8 cellular contexts compared by ENCODE assay signal in genomic region chr1:160993544-160993943, GRCh38. TPM values are rescaled to one million over a fixed set of nuclear protein-coding genes. Genes with fewer than 3 reads are reported as not detected.
DNase-seq lines count a peak whose midpoint lies in the region; ATAC-seq and TF ChIP-seq lines count a peak whose summit lies in the region.
"Had no signal": no experiment of that assay in that cellular context is flagged by ENCODE, and none has a peak within 500 bp of the region (broad histone marks: within the 10 kb centered on the region; RNA-seq: fewer than 3 reads in every experiment).

No MANE protein-coding gene starts in this region.

- H4K91ac ChIP-seq in H9 (ENCODE audit: insufficient read length, low read depth, low read length) = no peak overlapping the region

- no peak overlapping the region for H2BK20ac ChIP-seq in H9 (ENCODE audit: low read depth, low read length, poor library complexity, severe bottlenecking)

- dilution Hi-C loops in mammary epithelial cell (cut with HindIII; ENCODE audit: low sequenced_read_pairs) = no loop called here

- CTCF ChIA-PET in mammary epithelial cell (lab: Charles Lee; ENCODE audit: low non-redundant PET) = interaction anchor here (0.7 kb wide), 2 partner anchors 39 to 147 kb away, joined by 4 read pairs; no protein-coding TSS in a partner anchor

- H3K36me3 ChIP-seq in mammary epithelial cell (ENCODE audit: insufficient read depth, low read length) = peaks cover 2% of the 10 kb centered on the region

- no peak overlapping the region for H3T11ph ChIP-seq in H9 (ENCODE audit: low read length)

- TF ChIP-seq CTCF in mammary epithelial cell (conservative IDR thresholded peaks at IDR 0.05 in 1 of 2, IDR thresholded peaks at IDR 0.05 in 1 of 2; ENCODE audit: extremely low read depth in 1 of 2, insufficient read depth in 1 of 2, low read depth in 1 of 2, low read length in 2 of 2) = peak in 1 of 2 donors; percentile 34
- TF ChIP-seq CTCF in osteocyte (IDR thresholded peaks at IDR 0.05) = peak; percentile 59
- TF ChIP-seq CTCF in H9 (conservative IDR thresholded peaks at IDR 0.05) = no peak

- H3K27me3 ChIP-seq in mammary epithelial cell (ENCODE audit: insufficient read depth, low read length) (no peaks in the 10 kb centered on the region), H9 (ENCODE audit: insufficient read depth, low read length) (no peaks in the 10 kb centered on the region)

- no peak overlapping the region for H2BK120ac ChIP-seq in H9 (ENCODE audit: low read depth, low read length, poor library complexity, severe bottlenecking)

- no peak overlapping the region for H4K8ac ChIP-seq in H9 (replicated peaks; ENCODE audit: insufficient read length, low read depth, low read length)

- no TSS peak for BruUV-seq in mammary epithelial cell (replicated peaks; lab: Mats Ljungman, UMichigan)

- H3K18ac ChIP-seq in H9 (ENCODE audit: insufficient read length, low read depth, low read length) = no peak overlapping the region

- H3K4me2 ChIP-seq in mammary epithelial cell (ENCODE audit: insufficient read depth, low read depth, low read length) = no peak overlapping the region
- no peak overlapping the region for H3K4me2 ChIP-seq in H9 (ENCODE audit: insufficient read depth, insufficient read length, low read length)

- ATAC-seq in GM18858 (IDR thresholded peaks at IDR 0.05; ENCODE audit: unreplicated experiment) = no peak

- H3K14ac ChIP-seq in H9 (ENCODE audit: insufficient read depth, low read length) = no peak overlapping the region

- H3K4me3 Mint-ChIP-seq in osteocyte (ENCODE audit: unreplicated experiment) = no peak overlapping the region
- H3K4me3 Mint-ChIP-seq in H9 = no peak overlapping the region
- H3K4me3 Mint-ChIP-seq: memory B cell had no signal

- no peaks in the 10 kb centered on the region for H3K23me2 ChIP-seq in H9 (ENCODE audit: insufficient read length, low read depth, low read length, poor library complexity, severe bottlenecking)

- intact Hi-C loops in mammary epithelial cell (cut with micrococcal nuclease) = loop anchor here (1.0 to 2.0 kb wide), 2 partner anchors 104 to 313 kb away; no protein-coding TSS in a partner anchor

- H3K56ac ChIP-seq in H9 (ENCODE audit: insufficient read length, low read depth, low read length) = no peak overlapping the region

- H4K20me1 ChIP-seq in mammary epithelial cell (ENCODE audit: insufficient read depth, low read length) (no peaks in the 10 kb centered on the region), H9 (ENCODE audit: control insufficient read depth, insufficient read depth, insufficient read length) (peaks cover 3% of the 10 kb centered on the region)

- no peak overlapping the region for H3K23ac ChIP-seq in H9 (ENCODE audit: insufficient read length, low read depth, low read length)

- DNase-seq in ELR (ENCODE audit: low read depth) (peak; percentile 75), NAMALWA (ENCODE audit: low spot score) (peak; percentile 53), mammary epithelial cell (peak; percentile 59), osteocyte (ENCODE audit: extremely low spot score, unreplicated experiment) (no peak), H9 (no peak), cerebellar cortex (ENCODE audit: low spot score) (no peak)

- no peak overlapping the region for H4K5ac ChIP-seq in H9 (ENCODE audit: insufficient read length, low read depth, low read length)

- H3K9ac ChIP-seq in mammary epithelial cell (ENCODE audit: insufficient read depth, low read length) (no peak overlapping the region), H9 (ENCODE audit: extremely low read depth, insufficient read length, low read length) (no peak overlapping the region)

- 21% methylated on average over 3 of the region's 3 CpGs for WGBS in mammary epithelial cell (ENCODE audit: low coverage, missing lambda C conversion rate)
- no CpG with 5 or more reads among the region's 3 CpGs for WGBS in H9 (ENCODE audit: extremely low coverage, insufficient read length, low lambda C conversion rate)

- H3K4me3 ChIP-seq in mammary epithelial cell (replicated peaks in 1 of 3; ENCODE audit: insufficient read depth in 1 of 3, low read depth in 2 of 3, low read length in 3 of 3) = no peak overlapping the region

- H3K4me1 ChIP-seq in mammary epithelial cell (ENCODE audit: insufficient read depth, low read length) = peaks cover 32% of the 10 kb centered on the region
- no peaks in the 10 kb centered on the region; the same call in 1 of the 2 replicates for H3K4me1 ChIP-seq in H9 (ENCODE audit: insufficient read depth, low read length)

- H3K9me3 Mint-ChIP-seq in osteocyte (ENCODE audit: unreplicated experiment) (no peaks in the 10 kb centered on the region), H9 (no peaks in the 10 kb centered on the region)
- H3K9me3 Mint-ChIP-seq: memory B cell had no signal

- no peaks in the 10 kb centered on the region for H3K36me3 Mint-ChIP-seq in osteocyte (ENCODE audit: unreplicated experiment)
- peaks cover 12 to 40% (median 34%) of the 10 kb centered on the region in 3 experiments; a peak in 6 of 7 replicates for H3K36me3 Mint-ChIP-seq in H9 (ENCODE audit: insufficient read depth in 1 of 3, low read depth in 3 of 3)
- H3K36me3 Mint-ChIP-seq: memory B cell had no signal

- H3K4ac ChIP-seq in H9 (ENCODE audit: low read depth, low read length) = no peak overlapping the region

- H3K4me1 Mint-ChIP-seq in osteocyte (ENCODE audit: unreplicated experiment) (peaks cover 2% of the 10 kb centered on the region), H9 (peaks cover 9 to 20% of the 10 kb centered on the region in 2 experiments)

- H2BK12ac ChIP-seq in H9 (ENCODE audit: insufficient read length, low read depth, low read length) = no peak overlapping the region

- H2AK5ac ChIP-seq in H9 (ENCODE audit: insufficient read length, low read length) = no peak overlapping the region

- H3K27ac Mint-ChIP-seq in osteocyte (ENCODE audit: unreplicated experiment) (no peak overlapping the region), H9 (no peak overlapping the region)
- H3K27ac Mint-ChIP-seq: memory B cell had no signal

- H3K27me3 Mint-ChIP-seq in osteocyte (ENCODE audit: unreplicated experiment) = peaks cover 6% of the 10 kb centered on the region
- H3K27me3 Mint-ChIP-seq in H9 (ENCODE audit: low read depth) = no peaks in the 10 kb centered on the region
- H3K27me3 Mint-ChIP-seq: memory B cell had no signal

- H2BK15ac ChIP-seq in H9 (ENCODE audit: low read depth, low read length) = no peak overlapping the region

- in situ Hi-C loops in mammary epithelial cell (cut with MboI; ENCODE audit: low sequenced_read_pairs in 2 of 2) = no loop called here

- no peak overlapping the region for H2AFZ ChIP-seq in mammary epithelial cell (ENCODE audit: low read depth, low read length)
- H2AFZ ChIP-seq in H9 (ENCODE audit: low read length) = no peak overlapping the region

- H3K79me2 ChIP-seq in mammary epithelial cell (ENCODE audit: insufficient read depth, low read length) (peaks cover 3% of the 10 kb centered on the region), H9 (ENCODE audit: insufficient read depth, low read length) (no peaks in the 10 kb centered on the region)

- no peak overlapping the region for H2BK5ac ChIP-seq in H9 (ENCODE audit: insufficient read length, low read length)

- H3K79me1 ChIP-seq in H9 (ENCODE audit: insufficient read depth, low read depth, low read length, poor library complexity, severe bottlenecking) = no peaks in the 10 kb centered on the region

- H3K9me3 ChIP-seq in mammary epithelial cell (replicated peaks; ENCODE audit: insufficient read depth, low read length) = no peaks in the 10 kb centered on the region
- H3K9me3 ChIP-seq in H9 (ENCODE audit: control insufficient read depth, low read depth, low read length) = no peaks in the 10 kb centered on the region

- no peak overlapping the region for H3K27ac ChIP-seq in mammary epithelial cell (ENCODE audit: insufficient read depth, low read depth, low read length)
- no peak overlapping the region for H3K27ac ChIP-seq in H9 (ENCODE audit: insufficient read length, low read depth, low read length)

RNA-seq across cellular contexts. Expression of gene F11R, which starts 27.4 kb away (rescaled TPM):
- total RNA-seq in mammary epithelial cell (100 to 1,000 TPM; 109 to 202 TPM), osteocyte (1.4 and 1.5 TPM in 2 replicates), H9 (2021) (159 and 174 TPM in 2 replicates)
- 159 TPM for polyA plus RNA-seq in mammary epithelial cell
- 183 TPM for polyA minus RNA-seq in mammary epithelial cell

RNA-seq across cellular contexts. Expression of gene ITLN2, which starts 38.9 kb away (rescaled TPM):
- total RNA-seq in mammary epithelial cell (under 1 TPM; 0.35 to 0.50 TPM), osteocyte (not detected in 2 replicates), H9 (2021) (2.4 and 2.9 TPM in 2 replicates)
- 0.26 TPM for polyA plus RNA-seq in mammary epithelial cell
- not detected for polyA minus RNA-seq in mammary epithelial cell

RNA-seq across cellular contexts. Expression of gene TSTD1, which starts 45.2 kb away (rescaled TPM):
- total RNA-seq in mammary epithelial cell (10 to 100 TPM; 37.6 to 73.7 TPM), osteocyte (0.73 TPM in 1 of 2 replicates, not detected in the other), H9 (2021) (73.7 and 77.0 TPM in 2 replicates)
- polyA plus RNA-seq in mammary epithelial cell = 99.9 TPM
- 50.9 TPM for polyA minus RNA-seq in mammary epithelial cell

RNA-seq across cellular contexts. Expression of gene USF1, which starts 52.2 kb away (rescaled TPM):
- 10 to 100 TPM; 31.8 to 40.7 TPM for total RNA-seq in mammary epithelial cell
- polyA plus RNA-seq in mammary epithelial cell = 19.8 TPM
- 81.0 TPM for polyA minus RNA-seq in mammary epithelial cell
- 51.5 and 57.2 TPM in 2 replicates for total RNA-seq in osteocyte
- 58.6 and 59.2 TPM in 2 replicates for total RNA-seq in H9 (2021)

Comparison
In these comparisons a context has a peak if more than half of its experiments do, and no peak if none do; other contexts are left out.
1. DNase-seq: peak in ELR (single experiment), NAMALWA (single experiment) and mammary epithelial cell (single experiment); none in osteocyte (single experiment), H9 (single experiment) and cerebellar cortex (single experiment).
2. RNA of gene F11R, which starts 27.4 kb away (total RNA-seq): 109 to 202 TPM in mammary epithelial cell and 159 to 174 TPM in H9; 1.4 to 1.5 TPM in osteocyte; every median in the first group is over 10 times any median in the second.
3. RNA of gene TSTD1, which starts 45.2 kb away (total RNA-seq): 73.7 to 77.0 TPM in H9 and 37.6 to 73.7 TPM in mammary epithelial cell; 0.73 TPM in osteocyte; every median in the first group is over 10 times any median in the second.